In the genomic region with DNA sequence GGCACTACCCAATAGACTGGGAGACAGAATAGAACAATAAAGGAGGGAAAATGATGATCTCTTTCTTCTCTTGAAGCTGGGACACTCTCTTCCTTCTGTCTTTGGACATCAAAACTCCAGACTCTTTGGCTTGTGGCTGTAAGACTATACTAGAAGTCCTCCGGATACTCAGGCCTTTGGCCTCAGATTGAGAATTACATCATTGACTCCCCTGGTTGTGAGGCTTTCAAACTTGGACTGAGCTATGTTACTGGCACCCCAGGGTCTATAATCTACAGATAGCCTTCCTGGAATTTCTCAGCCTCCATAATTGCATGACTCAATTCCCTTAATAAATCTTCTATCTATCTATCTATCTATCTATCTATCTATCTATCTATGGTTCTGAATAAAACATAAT, we compare ENCODE assay signal across 7 cellular contexts.
"Had no signal": no experiment of that assay in that cellular context is flagged by ENCODE, and none has a peak within 500 bp of the region (broad histone marks: within the 10 kb centered on the region; RNA-seq: fewer than 3 reads in every experiment).

No MANE protein-coding gene starts in this region.

- H3K27ac ChIP-seq: HL-60 had no signal

- H3K4me3 ChIP-seq: GM23338, K562 had no signal

- ATAC-seq: GM23338, HepG2, K562 had no signal

- H3K9me3 Mint-ChIP-seq: GM23338 had no signal

- H3K4me3 Mint-ChIP-seq: GM23338, H9 had no signal

- H3K4me1 Mint-ChIP-seq: GM23338 had no signal

- DNase-seq: H9, HCEC 1CT, IMR-90 had no signal

- H3K27ac Mint-ChIP-seq: GM23338, H9 had no signal
